Comparison of ENCODE assay signal across 20 cellular contexts in the genomic region with DNA sequence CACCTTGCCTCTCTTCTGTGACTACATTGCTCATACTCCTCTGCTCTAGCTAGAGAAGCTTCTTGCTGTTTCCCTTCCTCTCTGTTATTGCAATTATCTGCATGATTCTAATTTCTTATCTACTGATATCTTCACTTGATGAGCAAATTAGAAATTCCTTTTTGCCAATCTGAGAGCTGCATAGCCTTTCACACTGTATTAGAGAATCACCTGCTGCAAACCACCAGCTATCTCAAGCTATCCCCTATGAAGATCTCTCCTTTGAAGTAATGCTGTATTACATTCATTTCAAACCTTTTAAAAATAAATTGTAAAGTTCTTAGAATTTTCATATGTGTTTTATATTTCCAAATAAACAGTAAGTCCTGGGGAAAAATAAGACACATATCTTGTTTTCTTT.
"Had no signal": no experiment of that assay in that cellular context is flagged by ENCODE, and none has a peak within 500 bp of the region (broad histone marks: within the 10 kb centered on the region; RNA-seq: fewer than 3 reads in every experiment).

No MANE protein-coding gene starts in this region.

- ATAC-seq: gastroesophageal sphincter; heart right ventricle; left colon; natural killer cell treated with Interleukin-12 subunit alpha and Interleukin-12 subunit beta and Interleukin-15 and Interleukin-18, amount 100 ng/mL, for 72 hours had no signal

- DNase-seq: activated CD4-positive, alpha-beta memory T cell treated with anti-CD3 and anti-CD28 coated beads, Interleukin-2, amount 10 ng/mL, durations not matched to agents 7 days and 5 days; activated CD4-positive, alpha-beta T cell treated with anti-CD3 and anti-CD28 coated beads for 48 hours; activated effector memory CD4-positive, alpha-beta T cell treated with anti-CD3 and anti-CD28 coated beads, Interleukin-2, amount 50 U/mL, for 16 hours; activated naive CD4-positive, alpha-beta T cell treated with anti-CD3 and anti-CD28 coated beads, Interleukin-2, amount 10 ng/mL, durations not matched to agents 7 days and 5 days; activated T-cell treated with anti-CD3 and anti-CD28 coated beads for 4 hours; heart right ventricle; left colon; retina; sigmoid colon; stimulated activated CD4-positive, alpha-beta T cell treated with anti-CD3 and anti-CD28 coated beads, Interleukin-2, amount 100 ng/mL, for 48 hours; stimulated activated naive CD4-positive, alpha-beta T cell had no signal

- H3K4me3 Mint-ChIP-seq: activated CD4-positive, alpha-beta memory T cell treated with anti-CD3 and anti-CD28 coated beads, Interleukin-2, amount 10 ng/mL, durations not matched to agents 7 days and 5 days; activated naive CD4-positive, alpha-beta T cell treated with anti-CD3 and anti-CD28 coated beads, Interleukin-2, amount 10 ng/mL, durations not matched to agents 7 days and 5 days; memory B cell; natural killer cell treated with Interleukin-12 subunit alpha and Interleukin-12 subunit beta and Interleukin-15 and Interleukin-18, amount 100 ng/mL, for 72 hours; type B pancreatic cell had no signal

- H3K27ac Mint-ChIP-seq: activated CD4-positive, alpha-beta memory T cell treated with anti-CD3 and anti-CD28 coated beads, Interleukin-2, amount 10 ng/mL, durations not matched to agents 7 days and 5 days; activated naive CD4-positive, alpha-beta T cell treated with anti-CD3 and anti-CD28 coated beads, Interleukin-2, amount 10 ng/mL, durations not matched to agents 7 days and 5 days; memory B cell; natural killer cell treated with Interleukin-12 subunit alpha and Interleukin-12 subunit beta and Interleukin-15 and Interleukin-18, amount 100 ng/mL, for 72 hours; progenitor cell of endocrine pancreas; type B pancreatic cell had no signal

- H3K27me3 ChIP-seq: gastroesophageal sphincter, heart right ventricle, sigmoid colon, vagina had no signal

- H3K27ac ChIP-seq: epithelial cell of prostate, gastroesophageal sphincter, heart right ventricle, sigmoid colon, thoracic aorta, vagina had no signal

- H3K4me1 Mint-ChIP-seq: activated CD4-positive, alpha-beta memory T cell treated with anti-CD3 and anti-CD28 coated beads, Interleukin-2, amount 10 ng/mL, durations not matched to agents 7 days and 5 days; activated naive CD4-positive, alpha-beta T cell treated with anti-CD3 and anti-CD28 coated beads, Interleukin-2, amount 10 ng/mL, durations not matched to agents 7 days and 5 days; memory B cell had no signal

- H3K4me1 ChIP-seq: gastroesophageal sphincter, heart right ventricle, sigmoid colon, vagina had no signal

- H3K27me3 Mint-ChIP-seq: activated CD4-positive, alpha-beta memory T cell treated with anti-CD3 and anti-CD28 coated beads, Interleukin-2, amount 10 ng/mL, durations not matched to agents 7 days and 5 days; activated naive CD4-positive, alpha-beta T cell treated with anti-CD3 and anti-CD28 coated beads, Interleukin-2, amount 10 ng/mL, durations not matched to agents 7 days and 5 days; memory B cell; natural killer cell treated with Interleukin-12 subunit alpha and Interleukin-12 subunit beta and Interleukin-15 and Interleukin-18, amount 100 ng/mL, for 72 hours; progenitor cell of endocrine pancreas had no signal

- H3K9me3 Mint-ChIP-seq: activated CD4-positive, alpha-beta memory T cell treated with anti-CD3 and anti-CD28 coated beads, Interleukin-2, amount 10 ng/mL, durations not matched to agents 7 days and 5 days; activated naive CD4-positive, alpha-beta T cell treated with anti-CD3 and anti-CD28 coated beads, Interleukin-2, amount 10 ng/mL, durations not matched to agents 7 days and 5 days; type B pancreatic cell had no signal

- H3K36me3 ChIP-seq: gastroesophageal sphincter, heart right ventricle, sigmoid colon, thoracic aorta, vagina had no signal

- H3K36me3 Mint-ChIP-seq: activated naive CD4-positive, alpha-beta T cell treated with anti-CD3 and anti-CD28 coated beads, Interleukin-2, amount 10 ng/mL, durations not matched to agents 7 days and 5 days; memory B cell; type B pancreatic cell had no signal

- H3K9me3 ChIP-seq: gastroesophageal sphincter, heart right ventricle, sigmoid colon, thoracic aorta, vagina had no signal

- H3K4me3 ChIP-seq: gastroesophageal sphincter, heart right ventricle, sigmoid colon, smooth muscle cell, thoracic aorta, vagina had no signal

- H3K4me2 ChIP-seq: smooth muscle cell had no signal
